In genomic region chr1:199913313-199913712, GRCh38 we compare ENCODE assay signal across 19 cellular contexts.
DNase-seq lines count a peak whose midpoint lies in the region; ATAC-seq and TF ChIP-seq lines count a peak whose summit lies in the region.
"Had no signal": no experiment of that assay in that cellular context is flagged by ENCODE, and none has a peak within 500 bp of the region (broad histone marks: within the 10 kb centered on the region; RNA-seq: fewer than 3 reads in every experiment).

No MANE protein-coding gene starts in this region.

- H3K27me3 ChIP-seq in HAP-1 (ENCODE audit: low read depth) (no peaks in the 10 kb centered on the region), vagina (no peaks in the 10 kb centered on the region), heart left ventricle (no peaks in the 10 kb centered on the region)

- intact Hi-C loops in vagina (cut with DNase I): no loop called here
- intact Hi-C loops in heart left ventricle (cut with DNase I): no loop called here

- DNase-seq in ELF-1 (ENCODE audit: low read depth, low spot score): peak; percentile 6
- peak; percentile 13 to 20 for DNase-seq in HAP-1 (ENCODE audit: low spot score in 2 of 2)
- peak; percentile 53 for DNase-seq in NCI-H526 treated with DMSO at 0.1 percent for 48 hours (lab: John Stamatoyannopoulos, UW)
- DNase-seq in left lobe of liver (ENCODE audit: low spot score): no peak
- DNase-seq in vagina (ENCODE audit: extremely low spot score in 2 of 2): no peak
- DNase-seq in heart left ventricle: no peak
- DNase-seq in glomerular visceral epithelial cell (ENCODE audit: extremely low spot score): no peak
- DNase-seq: 8988T; C1 segment of cervical spinal cord; Calu3; CD4-positive, alpha-beta memory T cell; COR-L47; DMS53; DMS79 treated with DMSO at 0.1 percent for 48 hours; GM23248; H9; HFFc6 had no signal

- H3K4me3 ChIP-seq in HAP-1 (no peak overlapping the region), vagina (no peak overlapping the region), heart left ventricle (no peak overlapping the region)
- H3K4me3 ChIP-seq: A549, GM23248 had no signal

- no peaks in the 10 kb centered on the region for H3K9me3 ChIP-seq in HAP-1
- no peaks in the 10 kb centered on the region for H3K9me3 ChIP-seq in vagina
- no peaks in the 10 kb centered on the region for H3K9me3 ChIP-seq in heart left ventricle
- H3K9me3 ChIP-seq: A549 had no signal

- peaks cover 13% of the 10 kb centered on the region for H3K4me1 ChIP-seq in HAP-1
- no peaks in the 10 kb centered on the region for H3K4me1 ChIP-seq in vagina
- no peaks in the 10 kb centered on the region for H3K4me1 ChIP-seq in heart left ventricle

- ATAC-seq in left lobe of liver (peak; percentile 65), GM19395 (IDR thresholded peaks at IDR 0.05; ENCODE audit: unreplicated experiment) (no peak), heart left ventricle (no peak)
- ATAC-seq: A549 had no signal

- H3K36me3 ChIP-seq in HAP-1 (replicated peaks) (no peaks in the 10 kb centered on the region), vagina (no peaks in the 10 kb centered on the region), heart left ventricle (no peaks in the 10 kb centered on the region)

- TF ChIP-seq CTCF in vagina (IDR thresholded peaks at IDR 0.05) (no peak), heart left ventricle (IDR thresholded peaks at IDR 0.05) (no peak)

- in situ Hi-C loops in HAP-1 (cut with MboI; ENCODE audit: low sequenced_read_pairs): no loop called here

- H3K27ac ChIP-seq in vagina: no peak overlapping the region
- H3K27ac ChIP-seq in heart left ventricle: no peak overlapping the region
- H3K27ac ChIP-seq: A549, GM23248 had no signal

- no peak for TF ChIP-seq POLR2A in vagina (IDR thresholded peaks at IDR 0.05)
- no peak for TF ChIP-seq POLR2A in heart left ventricle (IDR thresholded peaks at IDR 0.05)

- WGBS in heart left ventricle, 4 donors: 59 to 68% (median 65%) methylated on average over 3 of the region's 3 CpGs

Comparison
In these comparisons a context has a peak if more than half of its experiments do, and no peak if none do; other contexts are left out.
1. DNase-seq: peak in ELF-1 (single experiment), HAP-1 (2 of 2) and NCI-H526 treated with DMSO at 0.1 percent for 48 hours (single experiment); none in left lobe of liver (single experiment), vagina (0 of 2), heart left ventricle (0 of 5) and glomerular visceral epithelial cell (single experiment).